ENCODE assay signal across 17 cellular contexts in the genomic region with DNA sequence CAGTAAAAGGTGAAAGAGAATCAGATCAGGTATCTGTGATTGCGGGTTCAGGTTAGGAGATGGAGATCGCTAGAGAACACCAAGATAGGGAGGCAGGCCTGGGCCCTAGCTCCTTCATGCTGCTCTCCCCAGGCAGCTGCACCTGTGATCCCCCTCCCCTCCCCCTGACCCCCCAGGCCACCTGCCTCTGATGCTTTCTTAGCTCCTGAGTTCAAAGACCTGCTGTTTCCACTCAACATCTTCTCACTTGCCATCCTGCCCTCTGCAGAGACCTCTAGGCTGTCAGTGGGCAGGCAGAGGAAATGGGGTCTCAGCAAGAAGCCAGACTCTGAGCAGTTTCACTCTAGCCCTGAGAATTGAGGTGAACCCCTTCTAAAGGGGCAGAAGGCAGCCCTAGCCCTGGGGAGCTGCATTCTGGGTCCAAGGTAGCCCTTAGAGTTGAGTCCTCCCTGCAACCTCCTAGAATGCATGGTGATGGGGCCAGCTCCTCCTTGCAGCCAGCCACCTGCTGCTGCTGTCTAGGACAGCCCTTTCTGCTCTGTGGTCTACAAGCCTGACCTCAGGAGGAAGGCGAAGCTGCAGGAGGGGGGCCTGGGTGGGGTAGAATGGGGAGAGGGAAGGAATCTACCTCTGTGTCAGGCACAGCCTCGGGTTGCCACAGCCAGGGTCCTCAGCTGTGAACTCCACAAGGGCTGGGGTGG. TPM values are rescaled to one million over a fixed set of nuclear protein-coding genes. Genes with fewer than 3 reads are reported as not detected.
A peak's percentile ranks its signal among the peaks of the same experiment; 100 is the strongest.
DNase-seq lines count a peak whose midpoint lies in the region; ATAC-seq and TF ChIP-seq lines count a peak whose summit lies in the region.
"Had no signal": no experiment of that assay in that cellular context is flagged by ENCODE, and none has a peak within 500 bp of the region (broad histone marks: within the 10 kb centered on the region; RNA-seq: fewer than 3 reads in every experiment).

No MANE protein-coding gene starts in this region.

- H3F3A ChIP-seq in GM23338 (replicated peaks; ENCODE audit: low read depth): no peaks in the 10 kb centered on the region

- H3K9me2 ChIP-seq in GM23338 (ENCODE audit: insufficient read depth): no peaks in the 10 kb centered on the region

- H3K27ac Mint-ChIP-seq in GM23338 (no peak overlapping the region), T-helper 17 cell (no peak overlapping the region)
- H3K27ac Mint-ChIP-seq: activated CD4-positive, alpha-beta T cell treated with anti-CD3 and anti-CD28 coated beads for 36 hours; activated naive CD4-positive, alpha-beta T cell treated with anti-CD3 and anti-CD28 coated beads, Interleukin-2, amount 10 ng/mL, durations not matched to agents 7 days and 5 days; stimulated activated memory B cell treated with anti-CD40 and anti-IgM and Interleukin-4, amounts not matched to agents 10 μg/mL and 1 μg/mL and 100 μg/mL, for 72 hours had no signal

- H3K36me3 Mint-ChIP-seq in GM23338 (ENCODE audit: low read depth) (peaks cover 3% of the 10 kb centered on the region; the same call in 1 of the 3 replicates), T-helper 17 cell (ENCODE audit: low read depth) (peaks cover 2% of the 10 kb centered on the region)
- H3K36me3 Mint-ChIP-seq: activated naive CD4-positive, alpha-beta T cell treated with anti-CD3 and anti-CD28 coated beads, Interleukin-2, amount 10 ng/mL, durations not matched to agents 7 days and 5 days; stimulated activated memory B cell treated with anti-CD40 and anti-IgM and Interleukin-4, amounts not matched to agents 10 μg/mL and 1 μg/mL and 100 μg/mL, for 72 hours had no signal

- H3K9me3 ChIP-seq in BLaER1: no peaks in the 10 kb centered on the region
- no peaks in the 10 kb centered on the region for H3K9me3 ChIP-seq in T-helper 17 cell (ENCODE audit: control insufficient read depth, low read length, poor library complexity, severe bottlenecking)
- H3K9me3 ChIP-seq: HAP-1, upper lobe of right lung had no signal

- H3K9me3 Mint-ChIP-seq in GM23338: no peaks in the 10 kb centered on the region
- H3K9me3 Mint-ChIP-seq: activated naive CD4-positive, alpha-beta T cell treated with anti-CD3 and anti-CD28 coated beads, Interleukin-2, amount 10 ng/mL, durations not matched to agents 7 days and 5 days; stimulated activated memory B cell treated with anti-CD40 and anti-IgM and Interleukin-4, amounts not matched to agents 10 μg/mL and 1 μg/mL and 100 μg/mL, for 72 hours had no signal

- peaks cover 7% of the 10 kb centered on the region for H3K27me3 Mint-ChIP-seq in GM23338 (ENCODE audit: insufficient read depth, low read depth, poor library complexity)
- H3K27me3 Mint-ChIP-seq in T-helper 17 cell: peaks cover 4% of the 10 kb centered on the region
- H3K27me3 Mint-ChIP-seq: stimulated activated memory B cell treated with anti-CD40 and anti-IgM and Interleukin-4, amounts not matched to agents 10 μg/mL and 1 μg/mL and 100 μg/mL, for 72 hours had no signal

- ATAC-seq in GM23338 (peak; percentile 40), T-helper 17 cell (peak; percentile 56), HG03196 (IDR thresholded peaks at IDR 0.05; ENCODE audit: unreplicated experiment) (no peak), foreskin keratinocyte (no peak)

- peak; percentile 35 for DNase-seq in GM23338 (ENCODE audit: low spot score)
- no peak for DNase-seq in T-helper 17 cell
- DNase-seq in myocyte (ENCODE audit: low read depth): peak; percentile 48
- no peak for DNase-seq in inferior parietal cortex (ENCODE audit: extremely low spot score)
- no peak for DNase-seq in CD1c-positive myeloid dendritic cell (ENCODE audit: extremely low spot score)
- no peak for DNase-seq in foreskin keratinocyte
- DNase-seq: NCI-H2081 treated with DMSO at 0.1 percent for 48 hours, retina, upper lobe of right lung had no signal

- no peak for TF ChIP-seq CTCF in GM23338 (conservative IDR thresholded peaks at IDR 0.05; ENCODE audit: low read depth in 2 of 2)
- no peak for TF ChIP-seq CTCF in foreskin keratinocyte (conservative IDR thresholded peaks at IDR 0.05)

- H4K20me1 ChIP-seq in BLaER1 (no peaks in the 10 kb centered on the region), GM23338 (replicated peaks; ENCODE audit: insufficient read depth) (no peaks in the 10 kb centered on the region)

- H3K4me3 Mint-ChIP-seq in GM23338: no peak overlapping the region
- H3K4me3 Mint-ChIP-seq in T-helper 17 cell: no peak overlapping the region
- H3K4me3 Mint-ChIP-seq: activated CD4-positive, alpha-beta T cell treated with anti-CD3 and anti-CD28 coated beads for 36 hours; activated naive CD4-positive, alpha-beta T cell treated with anti-CD3 and anti-CD28 coated beads, Interleukin-2, amount 10 ng/mL, durations not matched to agents 7 days and 5 days; stimulated activated memory B cell treated with anti-CD40 and anti-IgM and Interleukin-4, amounts not matched to agents 10 μg/mL and 1 μg/mL and 100 μg/mL, for 72 hours had no signal

- no peak overlapping the region for H3K9ac ChIP-seq in BLaER1

- no peak overlapping the region for H2AFZ ChIP-seq in GM23338
- H2AFZ ChIP-seq: hepatocyte had no signal

- H3K4me2 ChIP-seq in BLaER1 (peak overlapping the region; percentile 47), GM23338 (no peak overlapping the region)
- H3K4me2 ChIP-seq: hepatocyte had no signal

- H3K79me2 ChIP-seq in GM23338 (replicated peaks; ENCODE audit: insufficient read depth): no peaks in the 10 kb centered on the region
- H3K79me2 ChIP-seq: hepatocyte had no signal

- H3K27me3 ChIP-seq in BLaER1 (no peaks in the 10 kb centered on the region), GM23338 (ENCODE audit: insufficient read depth) (no peaks in the 10 kb centered on the region), foreskin keratinocyte (no peaks in the 10 kb centered on the region)
- H3K27me3 ChIP-seq: hepatocyte, upper lobe of right lung had no signal

- H3K4me1 ChIP-seq in BLaER1 (peaks cover 60% of the 10 kb centered on the region), GM23338 (ENCODE audit: insufficient read depth) (peaks cover 15% of the 10 kb centered on the region), foreskin keratinocyte (peaks cover 37% of the 10 kb centered on the region)

- H3K36me3 ChIP-seq in BLaER1: no peaks in the 10 kb centered on the region
- H3K36me3 ChIP-seq in GM23338 (ENCODE audit: insufficient read depth): no peaks in the 10 kb centered on the region
- H3K36me3 ChIP-seq: HAP-1, upper lobe of right lung had no signal

- H3K27ac ChIP-seq in BLaER1 (no peak overlapping the region), GM23338 (ENCODE audit: low read depth) (no peak overlapping the region), foreskin keratinocyte (no peak overlapping the region)
- H3K27ac ChIP-seq: hepatocyte, SK-N-MC, upper lobe of right lung had no signal

- H3K4me1 Mint-ChIP-seq in GM23338 (peaks cover 18% of the 10 kb centered on the region), T-helper 17 cell (peaks cover 8% of the 10 kb centered on the region)
- H3K4me1 Mint-ChIP-seq: activated CD4-positive, alpha-beta T cell treated with anti-CD3 and anti-CD28 coated beads for 36 hours had no signal

- H3K4me3 ChIP-seq in BLaER1: no peak overlapping the region
- H3K4me3 ChIP-seq in GM23338: no peak overlapping the region
- H3K4me3 ChIP-seq: HAP-1, hepatocyte, SK-N-MC, upper lobe of right lung had no signal

TF ChIP-seq in GM23338, 12 proteins besides CTCF, POLR2A, EP300 and RAD21 (continues in another document):
- TF ChIP-seq ZNF331 (CRISPR knock-in tag; IDR thresholded peaks at IDR 0.05; ENCODE audit: low read depth): no peak
- no peak for TF ChIP-seq ZNF114 (CRISPR knock-in tag; IDR thresholded peaks at IDR 0.05)
- TF ChIP-seq, protein P1, sequence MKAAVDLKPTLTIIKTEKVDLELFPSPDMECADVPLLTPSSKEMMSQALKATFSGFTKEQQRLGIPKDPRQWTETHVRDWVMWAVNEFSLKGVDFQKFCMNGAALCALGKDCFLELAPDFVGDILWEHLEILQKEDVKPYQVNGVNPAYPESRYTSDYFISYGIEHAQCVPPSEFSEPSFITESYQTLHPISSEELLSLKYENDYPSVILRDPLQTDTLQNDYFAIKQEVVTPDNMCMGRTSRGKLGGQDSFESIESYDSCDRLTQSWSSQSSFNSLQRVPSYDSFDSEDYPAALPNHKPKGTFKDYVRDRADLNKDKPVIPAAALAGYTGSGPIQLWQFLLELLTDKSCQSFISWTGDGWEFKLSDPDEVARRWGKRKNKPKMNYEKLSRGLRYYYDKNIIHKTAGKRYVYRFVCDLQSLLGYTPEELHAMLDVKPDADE (IDR thresholded peaks at IDR 0.05): no peak
- no peak for TF ChIP-seq POLR2AphosphoS5 (IDR thresholded peaks at IDR 0.05; ENCODE audit: low read depth)
- TF ChIP-seq CREB1 (CRISPR knock-in tag; IDR thresholded peaks at IDR 0.05; ENCODE audit: low read depth): no peak
- no peak for TF ChIP-seq EZH2phosphoT487 (IDR thresholded peaks at IDR 0.05; ENCODE audit: unreplicated experiment)
- TF ChIP-seq NANOG (IDR thresholded peaks at IDR 0.05; ENCODE audit: borderline replicate concordance): no peak
- TF ChIP-seq STAT1 (IDR thresholded peaks at IDR 0.05; ENCODE audit: unreplicated experiment): no peak

RNA-seq across cellular contexts. Expression of gene SLC48A1, which starts 6.4 kb away (rescaled TPM):
- total RNA-seq in GM23338 (2014; rRNA removed; shearing (Covaris generic)): 9.0 and 16.8 TPM in 2 replicates
- 5.8 TPM in 2 replicates for polyA plus RNA-seq in GM23338 (2016; fragmentation: Nextera tagmentation; extraction: Ambion mirVana)
- 1 to 10 TPM; 5.9 to 6.9 TPM for total RNA-seq in T-helper 17 cell
- 4.0 and 7.5 TPM in 2 replicates for total RNA-seq in myocyte
- polyA plus RNA-seq in myocyte (2012): 52.2 TPM
- total RNA-seq in foreskin keratinocyte: 14.5 and 14.9 TPM in 2 replicates
- polyA plus RNA-seq in foreskin keratinocyte: 12.0 and 13.2 TPM in 2 replicates

RNA-seq across cellular contexts. Expression of gene RAPGEF3, which starts 8.0 kb away (rescaled TPM):
- 10.4 and 11.8 TPM in 2 replicates for total RNA-seq in GM23338 (2014; rRNA removed; shearing (Covaris generic))
- 2.3 and 3.0 TPM in 2 replicates for polyA plus RNA-seq in GM23338 (2016; fragmentation: Nextera tagmentation; extraction: Ambion mirVana)
- under 1 TPM; 0.27 to 0.55 TPM for total RNA-seq in T-helper 17 cell
- 0.47 and 0.62 TPM in 2 replicates for total RNA-seq in myocyte
- 5.5 TPM for polyA plus RNA-seq in myocyte (2012)
- 7.7 and 8.1 TPM in 2 replicates for total RNA-seq in foreskin keratinocyte
- 6.0 and 6.5 TPM in 2 replicates for polyA plus RNA-seq in foreskin keratinocyte

RNA-seq across cellular contexts. Expression of gene ENDOU, which starts 41.4 kb away (rescaled TPM):
- total RNA-seq in GM23338 (2014; rRNA removed; shearing (Covaris generic)): not detected in 2 replicates
- polyA plus RNA-seq in GM23338 (2016; fragmentation: Nextera tagmentation; extraction: Ambion mirVana) (not detected in 2 replicates), foreskin keratinocyte (0.14 and 0.21 TPM in 2 replicates)
- total RNA-seq in T-helper 17 cell (under 1 TPM in 1 of 2 donors, not detected in 1; 0.12 TPM), myocyte (not detected in 2 replicates), foreskin keratinocyte (0.28 and 0.34 TPM in 2 replicates)
- 0.09 TPM for polyA plus RNA-seq in myocyte (2012)
- total RNA-seq: activated CD4-positive, alpha-beta T cell treated with anti-CD3 and anti-CD28 coated beads for 36 hours had no signal
- polyA plus RNA-seq: hepatocyte had no signal

RNA-seq across cellular contexts. Expression of gene HDAC7, which starts 53.1 kb away (rescaled TPM):
- total RNA-seq in GM23338 (2014; rRNA removed; shearing (Covaris generic)): 55.1 and 60.1 TPM in 2 replicates
- polyA plus RNA-seq in GM23338 (2016; fragmentation: Nextera tagmentation; extraction: Ambion mirVana) (37.3 and 41.3 TPM in 2 replicates), foreskin keratinocyte (47.3 and 51.7 TPM in 2 replicates)
- total RNA-seq in T-helper 17 cell (100 to 1,000 TPM; 129 to 151 TPM), myocyte (13.8 and 22.6 TPM in 2 replicates), foreskin keratinocyte (52.3 and 55.8 TPM in 2 replicates)
- 52.6 TPM for polyA plus RNA-seq in myocyte (2012)

Comparison
In these comparisons a context has a peak if more than half of its experiments do, and no peak if none do; other contexts are left out.
1. ATAC-seq: peak in GM23338 (single experiment) and T-helper 17 cell (single experiment); none in HG03196 (single experiment) and foreskin keratinocyte (single experiment).
2. DNase-seq: peak in GM23338 (single experiment) and myocyte (single experiment); none in T-helper 17 cell (0 of 3), inferior parietal cortex (single experiment), CD1c-positive myeloid dendritic cell (single experiment) and foreskin keratinocyte (0 of 2).